16 cellular contexts compared by ENCODE assay signal in genomic region chr22:42654696-42655095, GRCh38. TPM values are rescaled to one million over a fixed set of nuclear protein-coding genes. Genes with fewer than 3 reads are reported as not detected.
A peak's percentile ranks its signal among the peaks of the same experiment; 100 is the strongest.
DNase-seq lines count a peak whose midpoint lies in the region; ATAC-seq and TF ChIP-seq lines count a peak whose summit lies in the region.
"Had no signal": no experiment of that assay in that cellular context is flagged by ENCODE, and none has a peak within 500 bp of the region (broad histone marks: within the 10 kb centered on the region; RNA-seq: fewer than 3 reads in every experiment).

No MANE protein-coding gene starts in this region.

- intact Hi-C loops in right cardiac atrium (cut with DNase I) = no loop called here
- intact Hi-C loops in heart right ventricle (cut with DNase I) = loop anchor here in 1 of 10 donors (10.0 kb wide), 1 partner anchor 150 kb away; no protein-coding TSS in a partner anchor

- ATAC-seq in right cardiac atrium = no peak
- ATAC-seq in heart right ventricle = no peak
- ATAC-seq in GM19328 (IDR thresholded peaks at IDR 0.05; ENCODE audit: unreplicated experiment) = no peak
- ATAC-seq in esophagus mucosa = no peak
- ATAC-seq: CD8-positive, alpha-beta T cell had no signal

- H3K4me2 ChIP-seq in osteoblast (ENCODE audit: insufficient read depth, low read length) = no peak overlapping the region

- no peaks in the 10 kb centered on the region for H3K9me3 ChIP-seq in right cardiac atrium (ENCODE audit: control insufficient read depth, low read length)
- no peaks in the 10 kb centered on the region for H3K9me3 ChIP-seq in heart right ventricle
- H3K9me3 ChIP-seq in osteoblast (ENCODE audit: low read depth, low read length) = no peaks in the 10 kb centered on the region
- H3K9me3 ChIP-seq: HAP-1 had no signal

- H2AFZ ChIP-seq in osteoblast (ENCODE audit: low read length) = no peak overlapping the region

- H3K36me3 ChIP-seq in heart right ventricle = no peaks in the 10 kb centered on the region
- H3K36me3 ChIP-seq in osteoblast (ENCODE audit: insufficient read depth, low read length) = no peaks in the 10 kb centered on the region
- H3K36me3 ChIP-seq: HAP-1 had no signal

- no peak overlapping the region for H3K27ac ChIP-seq in right cardiac atrium (ENCODE audit: low read length)
- no peak overlapping the region for H3K27ac ChIP-seq in heart right ventricle
- H3K27ac ChIP-seq in osteoblast (ENCODE audit: low read depth, low read length) = no peak overlapping the region

- 95% methylated on average over 4 of the region's 4 CpGs for WGBS in right cardiac atrium
- 93% methylated on average over 4 of the region's 4 CpGs for WGBS in heart right ventricle, 2 donors

- TF ChIP-seq CTCF in heart right ventricle (IDR thresholded peaks at IDR 0.05) (no peak), osteoblast (IDR thresholded peaks at IDR 0.05; ENCODE audit: extremely low read depth, low read depth, low read length) (no peak)

- H3K4me1 ChIP-seq in right cardiac atrium (ENCODE audit: control insufficient read depth, insufficient read depth, low read length) (no peaks in the 10 kb centered on the region), heart right ventricle (peaks cover 0 to 4% (median under 1%) of the 10 kb centered on the region in 9 donors), osteoblast (ENCODE audit: insufficient read depth, low read length) (peaks cover 5% of the 10 kb centered on the region)
- H3K4me1 ChIP-seq: HAP-1 had no signal

- no peaks in the 10 kb centered on the region for H4K20me1 ChIP-seq in osteoblast (ENCODE audit: insufficient read depth, low read length)

- no peaks in the 10 kb centered on the region for H3K27me3 ChIP-seq in right cardiac atrium (ENCODE audit: control insufficient read depth, insufficient read depth)
- no peaks in the 10 kb centered on the region for H3K27me3 ChIP-seq in heart right ventricle
- H3K27me3 ChIP-seq in osteoblast (ENCODE audit: insufficient read depth, low read length) = no peaks in the 10 kb centered on the region

- H3K79me2 ChIP-seq in osteoblast (ENCODE audit: insufficient read depth, low read length) = peaks cover 1% of the 10 kb centered on the region

- peak in 2 of 3 donors; percentile 5 to 33 for DNase-seq in right cardiac atrium
- DNase-seq in heart right ventricle = no peak
- peak; percentile 60 for DNase-seq in islet precursor cell
- peak; percentile 62 for DNase-seq in osteoblast (ENCODE audit: insufficient read length, low spot score, missing footprints)
- no peak for DNase-seq in activated CD4-positive, alpha-beta T cell treated with anti-CD3 and anti-CD28 coated beads, Interleukin-2, amount 50 U/mL, for 1 hour
- DNase-seq in NCI-H82 treated with DMSO at 0.1 percent for 48 hours (lab: John Stamatoyannopoulos, UW; ENCODE audit: unreplicated experiment) = no peak
- DNase-seq: 8988T; CD8-positive, alpha-beta T cell; DMS79; NCI-H187; NCI-H526 treated with DMSO at 0.1 percent for 48 hours had no signal

- H3K4me3 ChIP-seq in right cardiac atrium (ENCODE audit: low read length) (no peak overlapping the region), heart right ventricle (no peak overlapping the region), osteoblast (ENCODE audit: insufficient read depth, low read length) (no peak overlapping the region)
- H3K4me3 ChIP-seq: HAP-1 had no signal

RNA-seq across cellular contexts. Expression of gene CYB5R3, which starts 5.5 kb away (rescaled TPM):
- total RNA-seq in right cardiac atrium (100 to 1,000 TPM; 343 to 487 (median 377) TPM), heart right ventricle (100 to 1,000 TPM; 261 to 633 (median 312) TPM), osteoblast (84.3 and 86.9 TPM in 2 replicates), esophagus mucosa (101 TPM)
- polyA plus RNA-seq in right cardiac atrium (322 TPM), heart right ventricle (100 to 1,000 TPM in 1 of 2 donors, 10 to 100 TPM in 1; 91.9 to 303 TPM)

RNA-seq across cellular contexts. Expression of gene ATP5MGL, which starts 14.3 kb away (rescaled TPM):
- 1 to 10 TPM in 1 of 4 donors, under 1 TPM in 2, not detected in 1; 0.40 to 1.1 (median 0.47) TPM for total RNA-seq in right cardiac atrium
- 0.16 TPM for polyA plus RNA-seq in right cardiac atrium
- 1 to 10 TPM in 1 of 10 donors, under 1 TPM in 9; 0.32 to 1.2 (median 0.50) TPM for total RNA-seq in heart right ventricle
- polyA plus RNA-seq in heart right ventricle = not detected
- total RNA-seq in osteoblast = 0.72 and 1.2 TPM in 2 replicates
- 0.68 TPM for total RNA-seq in esophagus mucosa
- total RNA-seq: HT1080 had no signal
- polyA plus RNA-seq: BJ had no signal

RNA-seq across cellular contexts. Expression of gene POLDIP3, which starts 40.0 kb away (rescaled TPM):
- total RNA-seq in right cardiac atrium = 10 to 100 TPM; 33.2 to 44.7 (median 38.7) TPM
- polyA plus RNA-seq in right cardiac atrium = 20.8 TPM
- 10 to 100 TPM; 27.2 to 42.6 (median 33.6) TPM for total RNA-seq in heart right ventricle
- polyA plus RNA-seq in heart right ventricle = 10 to 100 TPM; 11.9 to 32.6 TPM
- total RNA-seq in osteoblast = 21.2 and 22.4 TPM in 2 replicates
- 43.9 TPM for total RNA-seq in esophagus mucosa

Comparison
In these comparisons a context has a peak if more than half of its experiments do, and no peak if none do; other contexts are left out.
1. DNase-seq: peak in right cardiac atrium (2 of 3), islet precursor cell (single experiment) and osteoblast (single experiment); none in heart right ventricle (0 of 2), activated CD4-positive, alpha-beta T cell treated with anti-CD3 and anti-CD28 coated beads, Interleukin-2, amount 50 U/mL, for 1 hour (single experiment) and NCI-H82 treated with DMSO at 0.1 percent for 48 hours (single experiment).